8 cellular contexts compared by ENCODE assay signal in the genomic region with DNA sequence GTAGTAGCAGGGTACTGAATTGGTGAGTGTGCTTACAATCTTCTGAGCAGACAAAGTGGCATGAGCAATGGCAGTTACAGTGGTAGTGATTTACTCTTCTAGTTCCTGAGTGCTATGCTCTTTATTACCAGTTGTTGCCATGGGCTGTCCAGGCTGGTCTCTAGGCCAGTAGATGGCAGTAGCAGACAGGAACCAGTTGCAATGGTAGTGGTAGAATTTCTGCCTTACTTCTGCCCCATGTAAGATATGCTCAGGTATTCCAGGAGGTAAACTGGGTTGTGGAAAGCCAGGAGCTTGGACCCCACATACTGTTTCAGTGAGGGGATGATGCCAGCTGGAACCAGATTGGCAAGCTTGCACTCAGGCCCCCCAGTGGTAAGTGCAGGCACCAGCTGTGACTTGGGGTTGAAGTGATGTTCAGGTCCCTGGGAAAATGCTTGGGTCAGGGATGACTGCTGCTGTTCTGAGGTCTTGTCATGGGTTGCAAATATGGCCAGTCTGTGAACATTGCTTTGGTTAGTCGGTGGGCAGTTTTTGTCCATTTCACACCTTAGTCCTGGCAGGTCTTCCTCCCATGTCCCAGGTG.
DNase-seq lines count a peak whose midpoint lies in the region; ATAC-seq and TF ChIP-seq lines count a peak whose summit lies in the region.

No MANE protein-coding gene starts in this region.

- H3K4me1 ChIP-seq in iPS DF 6.9 (ENCODE audit: control insufficient read depth, insufficient read depth, low read length) = no peaks in the 10 kb centered on the region

- WGBS in iPS DF 6.9 (ENCODE audit: insufficient coverage, insufficient read length) = no CpG with 5 or more reads among the region's 1 CpG

- DNase-seq in DMS153 treated with DMSO at 0.1 percent for 48 hours (lab: John Stamatoyannopoulos, UW; ENCODE audit: unreplicated experiment) (peak; percentile 0), SHP77 (lab: John Stamatoyannopoulos, UW) (peak; percentile 36 to 42), iPS DF 6.9 (ENCODE audit: low read depth, low spot score) (peak; percentile 5), GM13976 (ENCODE audit: low spot score) (no peak), GF-D8 (lab: John Stamatoyannopoulos, UW) (no peak)

- ATAC-seq in GM21529 (IDR thresholded peaks at IDR 0.05; ENCODE audit: unreplicated experiment) (peak; percentile 53), GM18909 (IDR thresholded peaks at IDR 0.05; ENCODE audit: poor library complexity, unreplicated experiment) (no peak), HG03175 (IDR thresholded peaks at IDR 0.05; ENCODE audit: unreplicated experiment) (no peak)

- in situ Hi-C loops in GM13976 (cut with MboI; ENCODE audit: low sequenced_read_pairs, unreplicated experiment) = no loop called here

- no peaks in the 10 kb centered on the region for H3K36me3 ChIP-seq in iPS DF 6.9 (ENCODE audit: control insufficient read depth, insufficient read depth, low read length)

- H3K27ac ChIP-seq in iPS DF 6.9 (ENCODE audit: low read length) = no peak overlapping the region

- H3K9me3 ChIP-seq in iPS DF 6.9 (ENCODE audit: control insufficient read depth, insufficient read depth, low read length) = no peaks in the 10 kb centered on the region

- H3K4me3 ChIP-seq in iPS DF 6.9 (ENCODE audit: low read length) = no peak overlapping the region

- no peaks in the 10 kb centered on the region for H3K27me3 ChIP-seq in iPS DF 6.9 (ENCODE audit: control insufficient read depth, insufficient read depth, low read length)

- no peak for TF ChIP-seq CTCF in GM13976 (IDR thresholded peaks at IDR 0.05; ENCODE audit: borderline replicate concordance, control extremely low read depth, extremely low read depth, insufficient read depth, missing control alignments)

Comparison
In these comparisons a context has a peak if more than half of its experiments do, and no peak if none do; other contexts are left out.
1. DNase-seq: peak in DMS153 treated with DMSO at 0.1 percent for 48 hours (single experiment), SHP77 (2 of 2) and iPS DF 6.9 (single experiment); none in GM13976 (single experiment) and GF-D8 (single experiment).